Comparison of ENCODE assay signal across 13 cellular contexts in the genomic region with DNA sequence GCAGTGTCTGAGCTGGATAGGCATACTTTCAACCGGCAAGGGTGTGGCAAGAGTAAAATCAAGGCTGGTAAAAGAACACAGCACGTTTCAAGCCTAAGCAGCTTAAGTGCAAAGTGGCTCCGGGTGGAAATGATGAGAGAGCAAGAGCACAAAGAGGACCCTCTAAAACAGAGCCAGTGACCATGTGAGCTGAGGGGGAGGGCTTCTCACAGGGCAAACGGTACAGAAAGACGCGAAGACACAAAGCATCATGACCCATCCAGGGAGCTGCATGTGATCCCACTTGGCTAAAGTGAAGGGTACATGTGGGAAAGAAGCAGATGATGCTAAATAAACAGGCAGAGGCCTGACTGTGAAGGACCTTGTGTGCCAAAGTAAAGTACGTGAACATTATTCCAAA. TPM values are rescaled to one million over a fixed set of nuclear protein-coding genes. Genes with fewer than 3 reads are reported as not detected.
A peak's percentile ranks its signal among the peaks of the same experiment; 100 is the strongest.
DNase-seq lines count a peak whose midpoint lies in the region; ATAC-seq and TF ChIP-seq lines count a peak whose summit lies in the region.
"Had no signal": no experiment of that assay in that cellular context is flagged by ENCODE, and none has a peak within 500 bp of the region (broad histone marks: within the 10 kb centered on the region; RNA-seq: fewer than 3 reads in every experiment).

No MANE protein-coding gene starts in this region.

- ATAC-seq in HG03565 (IDR thresholded peaks at IDR 0.05; ENCODE audit: unreplicated experiment): no peak

- H3K9ac ChIP-seq in iPS-20b (ENCODE audit: low read depth, low read length): peak overlapping the region; percentile 29; the same call in 1 of the 2 replicates

- peak; percentile 14 to 31 for DNase-seq in NCI-H524 (lab: John Stamatoyannopoulos, UW)
- DNase-seq in NCI-H524 treated with DMSO at 0.1 percent for 48 hours (lab: John Stamatoyannopoulos, UW): no peak
- no peak for DNase-seq in brain microvascular endothelial cell
- DNase-seq in suprapubic skin (ENCODE audit: low spot score in 2 of 2): no peak
- DNase-seq in erythroblast (lab: John Stamatoyannopoulos, UW): no peak
- no peak for DNase-seq in NCI-H2081 treated with DMSO at 0.1 percent for 48 hours (lab: John Stamatoyannopoulos, UW)
- DNase-seq: activated naive CD8-positive, alpha-beta T cell treated with anti-CD3 and anti-CD28 coated beads, Interleukin-2, amount 10 ng/mL, durations not matched to agents 7 days and 5 days; DMS53; NCI-H1417; stimulated activated CD4-positive, alpha-beta T cell treated with anti-CD3 and anti-CD28 coated beads, Interleukin-2, amount 100 ng/mL, for 48 hours; stomach had no signal

- H3K36me3 ChIP-seq in brain microvascular endothelial cell (replicated peaks) (no peaks in the 10 kb centered on the region), iPS-20b (ENCODE audit: insufficient read depth, low read depth, low read length) (no peaks in the 10 kb centered on the region), suprapubic skin (peaks cover 24% of the 10 kb centered on the region)

- in situ Hi-C loops in brain microvascular endothelial cell (cut with HindIII; ENCODE audit: low pct_ligation_motif_present, low sequenced_read_pairs): no loop called here

- H3K4me3 ChIP-seq in brain microvascular endothelial cell (ENCODE audit: low read depth, low read length): no peak overlapping the region
- H3K4me3 ChIP-seq in iPS-20b (ENCODE audit: low read length): no peak overlapping the region
- H3K4me3 ChIP-seq in suprapubic skin: peak overlapping the region; percentile 18

- TF ChIP-seq CTCF in brain microvascular endothelial cell (IDR thresholded peaks at IDR 0.05; ENCODE audit: low read depth, low read length, missing control alignments) (no peak), suprapubic skin (IDR thresholded peaks at IDR 0.05) (no peak)

- TF ChIP-seq EP300 in suprapubic skin (IDR thresholded peaks at IDR 0.05): no peak

- H3K4me1 ChIP-seq in iPS-20b (ENCODE audit: insufficient read depth, low read length) (peaks cover 21% of the 10 kb centered on the region), suprapubic skin (peaks cover 43% of the 10 kb centered on the region)

- no peak for TF ChIP-seq POLR2A in suprapubic skin (IDR thresholded peaks at IDR 0.05)
- TF ChIP-seq POLR2A in erythroblast (IDR thresholded peaks at IDR 0.05; ENCODE audit: low read length): no peak

- H3K27me3 ChIP-seq in brain microvascular endothelial cell (replicated peaks) (no peaks in the 10 kb centered on the region), iPS-20b (ENCODE audit: insufficient read depth, low read length) (no peaks in the 10 kb centered on the region), suprapubic skin (no peaks in the 10 kb centered on the region)
- H3K27me3 ChIP-seq: stomach had no signal

- peak overlapping the region; percentile 66 for H3K27ac ChIP-seq in brain microvascular endothelial cell
- no peak overlapping the region for H3K27ac ChIP-seq in iPS-20b (ENCODE audit: low read length)
- no peak overlapping the region for H3K27ac ChIP-seq in suprapubic skin

- WGBS in suprapubic skin: 38% methylated on average over 7 of the region's 7 CpGs

- H3K9me3 ChIP-seq in iPS-20b (ENCODE audit: insufficient read depth, low read depth, low read length) (no peaks in the 10 kb centered on the region), suprapubic skin (no peaks in the 10 kb centered on the region)
- H3K9me3 ChIP-seq: stomach had no signal

RNA-seq across cellular contexts. Expression of gene FKBP5, which starts 25.7 kb away (rescaled TPM):
- total RNA-seq in suprapubic skin: 100 to 1,000 TPM; 198 to 321 (median 244) TPM

Comparison
In these comparisons a context has a peak if more than half of its experiments do, and no peak if none do; other contexts are left out.
1. DNase-seq: peak in NCI-H524 (2 of 2); none in NCI-H524 treated with DMSO at 0.1 percent for 48 hours (single experiment), brain microvascular endothelial cell (single experiment), suprapubic skin (0 of 2), erythroblast (0 of 2) and NCI-H2081 treated with DMSO at 0.1 percent for 48 hours (single experiment).